ENCODE assay signal across 1 cellular context in genomic region chr20:63980806-63981728, GRCh38.
A peak's percentile ranks its signal among the peaks of the same experiment; 100 is the strongest.
TF ChIP-seq lines count a peak whose summit lies in the region.

PRPF6 (plus strand) TSS chr20:63981132; CDS start chr20:63981246, 114 bp downstream.

TF ChIP-seq in HepG2, 621 proteins besides CTCF, POLR2A, EP300 and RAD21 (continued from another document and continues in another):
- no peak for TF ChIP-seq RERE (CRISPR knock-in tag; IDR thresholded peaks at IDR 0.05; ENCODE audit: low read depth)
- TF ChIP-seq SUZ12 (IDR thresholded peaks at IDR 0.05; ENCODE audit: low read depth, low read length): peak; percentile 21; the same call in 1 of the 2 replicates
- peak; percentile 84 for TF ChIP-seq FOSL2 (CRISPR knock-in tag; IDR thresholded peaks at IDR 0.05)
- TF ChIP-seq ZNF784 (CRISPR knock-in tag; IDR thresholded peaks at IDR 0.05; ENCODE audit: borderline replicate concordance): peak; percentile 96
- TF ChIP-seq ZXDC (CRISPR knock-in tag; IDR thresholded peaks at IDR 0.05): peak; percentile 97; the same call in 1 of the 2 replicates
- TF ChIP-seq LBX2 (CRISPR knock-in tag; IDR thresholded peaks at IDR 0.05; ENCODE audit: borderline replicate concordance): peak; percentile 86
- TF ChIP-seq ZFY (CRISPR knock-in tag; IDR thresholded peaks at IDR 0.05): peak; percentile 99
- peak; percentile 94 for TF ChIP-seq CAMTA2 (CRISPR knock-in tag; IDR thresholded peaks at IDR 0.05; ENCODE audit: borderline replicate concordance)
- peak; percentile 83; the same call in 1 of the 2 replicates for TF ChIP-seq SOX5 (CRISPR knock-in tag; IDR thresholded peaks at IDR 0.05; ENCODE audit: borderline replicate concordance)
- peak; percentile 53; the same call in 1 of the 2 replicates for TF ChIP-seq SSRP1 (CRISPR knock-in tag; IDR thresholded peaks at IDR 0.05)
- TF ChIP-seq MXI1 (IDR thresholded peaks at IDR 0.05; ENCODE audit: borderline replicate concordance, low read depth, low read length): peak; percentile 98
- peak; percentile 75; the same call in 1 of the 2 replicates for TF ChIP-seq ZNF326 (CRISPR knock-in tag; IDR thresholded peaks at IDR 0.05; ENCODE audit: borderline replicate concordance)
- peak; percentile 88 for TF ChIP-seq ZNF850 (CRISPR knock-in tag; conservative IDR thresholded peaks at IDR 0.05)
- TF ChIP-seq ZNF556 (CRISPR knock-in tag; IDR thresholded peaks at IDR 0.05; ENCODE audit: borderline replicate concordance): peak; percentile 97
- no peak for TF ChIP-seq FIP1L1 (IDR thresholded peaks at IDR 0.05; ENCODE audit: borderline replicate concordance, insufficient read depth, low read depth, low read length)
- TF ChIP-seq ZNF569 (CRISPR knock-in tag; IDR thresholded peaks at IDR 0.05; ENCODE audit: borderline replicate concordance): no peak
- peak; percentile 97 for TF ChIP-seq ZNF414 (CRISPR knock-in tag; IDR thresholded peaks at IDR 0.05)
- TF ChIP-seq ERF (CRISPR knock-in tag; IDR thresholded peaks at IDR 0.05): peak; percentile 99
- TF ChIP-seq ZNF678 (CRISPR knock-in tag; IDR thresholded peaks at IDR 0.05): no peak
- peak; percentile 86 for TF ChIP-seq IRF9 (CRISPR knock-in tag; IDR thresholded peaks at IDR 0.05; ENCODE audit: borderline replicate concordance)
- peak; percentile 70; the same call in 1 of the 2 replicates for TF ChIP-seq ZBED4 (CRISPR knock-in tag; IDR thresholded peaks at IDR 0.05; ENCODE audit: borderline replicate concordance)
- TF ChIP-seq DR1 (CRISPR knock-in tag; IDR thresholded peaks at IDR 0.05): peak; percentile 89
- no peak for TF ChIP-seq TERF1 (CRISPR knock-in tag; IDR thresholded peaks at IDR 0.05)
- TF ChIP-seq MXD3 (CRISPR knock-in tag; IDR thresholded peaks at IDR 0.05): peak; percentile 98
- TF ChIP-seq PBX2 (CRISPR knock-in tag; IDR thresholded peaks at IDR 0.05): no peak
- no peak; the same call in 1 of the 2 replicates for TF ChIP-seq CENPBD1 (CRISPR knock-in tag; IDR thresholded peaks at IDR 0.05; ENCODE audit: borderline replicate concordance, low read depth)
- TF ChIP-seq ZSCAN20 (CRISPR knock-in tag; IDR thresholded peaks at IDR 0.05; ENCODE audit: borderline replicate concordance): peak; percentile 71; the same call in 1 of the 2 replicates
- no peak for TF ChIP-seq NPAS2 (CRISPR knock-in tag; IDR thresholded peaks at IDR 0.05; ENCODE audit: borderline replicate concordance)
- peak; percentile 88 for TF ChIP-seq MXD1 (CRISPR knock-in tag; IDR thresholded peaks at IDR 0.05)
